In genomic region chr1:115557715-115558114, GRCh38 we compare ENCODE assay signal across 19 cellular contexts.
A peak's percentile ranks its signal among the peaks of the same experiment; 100 is the strongest.
DNase-seq lines count a peak whose midpoint lies in the region; ATAC-seq lines count a peak whose summit lies in the region.
"Had no signal": no experiment of that assay in that cellular context is flagged by ENCODE, and none has a peak within 500 bp of the region (broad histone marks: within the 10 kb centered on the region; RNA-seq: fewer than 3 reads in every experiment).

No MANE protein-coding gene starts in this region.

- H3K9me3 Mint-ChIP-seq in stimulated activated naive B cell treated with anti-CD40 and anti-IgM and Interleukin-4, amounts not matched to agents 10 μg/mL and 1 μg/mL and 100 μg/mL, for 72 hours = peaks cover 0 to under 1% of the 10 kb centered on the region in 2 donors
- no peaks in the 10 kb centered on the region for H3K9me3 Mint-ChIP-seq in activated T-cell treated with anti-CD3 and anti-CD28 coated beads, Interleukin-2, amount 50 U/mL, for 24 hours
- H3K9me3 Mint-ChIP-seq: memory B cell, T-cell had no signal

- H3K36me3 Mint-ChIP-seq in stimulated activated naive B cell treated with anti-CD40 and anti-IgM and Interleukin-4, amounts not matched to agents 10 μg/mL and 1 μg/mL and 100 μg/mL, for 72 hours = no peaks in the 10 kb centered on the region
- no peaks in the 10 kb centered on the region for H3K36me3 Mint-ChIP-seq in activated T-cell treated with anti-CD3 and anti-CD28 coated beads, Interleukin-2, amount 50 U/mL, for 24 hours (ENCODE audit: low read depth)
- H3K36me3 Mint-ChIP-seq: activated naive CD8-positive, alpha-beta T cell; memory B cell; natural killer cell treated with Interleukin-12 subunit alpha and Interleukin-12 subunit beta and Interleukin-15 and Interleukin-18, amount 100 ng/mL, for 72 hours; T-cell had no signal

- H3K4me3 Mint-ChIP-seq in stimulated activated naive B cell treated with anti-CD40 and anti-IgM and Interleukin-4, amounts not matched to agents 10 μg/mL and 1 μg/mL and 100 μg/mL, for 72 hours = no peak overlapping the region
- H3K4me3 Mint-ChIP-seq in activated T-cell treated with anti-CD3 and anti-CD28 coated beads, Interleukin-2, amount 50 U/mL, for 24 hours = no peak overlapping the region
- H3K4me3 Mint-ChIP-seq: activated naive CD8-positive, alpha-beta T cell; memory B cell; natural killer cell treated with Interleukin-12 subunit alpha and Interleukin-12 subunit beta and Interleukin-15 and Interleukin-18, amount 100 ng/mL, for 72 hours; T-cell had no signal

- no peaks in the 10 kb centered on the region for H3K4me1 Mint-ChIP-seq in stimulated activated naive B cell treated with anti-CD40 and anti-IgM and Interleukin-4, amounts not matched to agents 10 μg/mL and 1 μg/mL and 100 μg/mL, for 72 hours
- H3K4me1 Mint-ChIP-seq in activated T-cell treated with anti-CD3 and anti-CD28 coated beads, Interleukin-2, amount 50 U/mL, for 24 hours (ENCODE audit: low read depth) = no peaks in the 10 kb centered on the region
- H3K4me1 Mint-ChIP-seq: T-cell had no signal

- H3K27ac Mint-ChIP-seq in stimulated activated naive B cell treated with anti-CD40 and anti-IgM and Interleukin-4, amounts not matched to agents 10 μg/mL and 1 μg/mL and 100 μg/mL, for 72 hours = no peak overlapping the region
- no peak overlapping the region for H3K27ac Mint-ChIP-seq in activated T-cell treated with anti-CD3 and anti-CD28 coated beads, Interleukin-2, amount 50 U/mL, for 24 hours
- H3K27ac Mint-ChIP-seq: activated naive CD8-positive, alpha-beta T cell; memory B cell; natural killer cell treated with Interleukin-12 subunit alpha and Interleukin-12 subunit beta and Interleukin-15 and Interleukin-18, amount 100 ng/mL, for 72 hours; progenitor cell of endocrine pancreas; T-cell had no signal

- H3K27me3 ChIP-seq in H7 (ENCODE audit: control insufficient read depth, insufficient read depth, low read length) = no peaks in the 10 kb centered on the region
- H3K27me3 ChIP-seq: BE2C had no signal

- DNase-seq in H7 = peak; percentile 25
- peak in 2 of 3 experiments; percentile 47 to 78 for DNase-seq in NCI-H1417 (lab: John Stamatoyannopoulos, UW)
- DNase-seq in RKO (ENCODE audit: low spot score) = peak; percentile 8
- peak; percentile 4 for DNase-seq in kidney glomerular epithelial cell (lab: John Stamatoyannopoulos, UW)
- DNase-seq in SKM-1 treated with dmso at 0.1 percent for 144 hours (lab: John Stamatoyannopoulos, UW; ENCODE audit: unreplicated experiment) = no peak
- DNase-seq in effector CD4-positive, alpha-beta T cell = no peak
- no peak for DNase-seq in stimulated activated naive B cell treated with anti-CD40 and anti-IgM and Interleukin-4, amounts not matched to agents 10 μg/mL and 1 μg/mL and 100 μg/mL, for 72 hours
- DNase-seq in activated T-cell treated with anti-CD3 and anti-CD28 coated beads, Interleukin-2, amount 50 U/mL, for 24 hours = no peak
- DNase-seq: activated CD4-positive, alpha-beta T cell treated with anti-CD3 and anti-CD28 coated beads, Interleukin-2, amount 50 U/mL, for 48 hours; activated T-cell treated with anti-CD3 and anti-CD28 coated beads, Interleukin-2, amount 50 U/mL, for 1 hour; BE2C; NK-92 treated with Interleukin-12 subunit alpha and Interleukin-12 subunit beta, amount 100 ng/mL, for 24 hours; T-cell; tibial artery had no signal

- H3K27me3 Mint-ChIP-seq in stimulated activated naive B cell treated with anti-CD40 and anti-IgM and Interleukin-4, amounts not matched to agents 10 μg/mL and 1 μg/mL and 100 μg/mL, for 72 hours = peaks cover 5 to 6% of the 10 kb centered on the region in 2 donors
- peaks cover 15% of the 10 kb centered on the region for H3K27me3 Mint-ChIP-seq in activated T-cell treated with anti-CD3 and anti-CD28 coated beads, Interleukin-2, amount 50 U/mL, for 24 hours

- no peak overlapping the region for H3K4me3 ChIP-seq in H7 (ENCODE audit: insufficient read depth, low read depth, low read length)
- H3K4me3 ChIP-seq: smooth muscle cell, tibial artery had no signal

- H3K36me3 ChIP-seq in H7 (replicated peaks; ENCODE audit: control insufficient read depth, insufficient read depth, low read length) = no peaks in the 10 kb centered on the region
- H3K36me3 ChIP-seq: BE2C, tibial artery had no signal

- ATAC-seq in stimulated activated naive B cell treated with anti-CD40 and anti-IgM and Interleukin-4, amounts not matched to agents 10 μg/mL and 1 μg/mL and 100 μg/mL, for 72 hours (replicated peaks) = no peak
- ATAC-seq: natural killer cell treated with Interleukin-12 subunit alpha and Interleukin-12 subunit beta and Interleukin-15 and Interleukin-18, amount 100 ng/mL, for 72 hours; T-cell had no signal

Comparison
In these comparisons a context has a peak if more than half of its experiments do, and no peak if none do; other contexts are left out.
1. DNase-seq: peak in H7 (single experiment), NCI-H1417 (2 of 3), RKO (single experiment) and kidney glomerular epithelial cell (single experiment); none in SKM-1 treated with dmso at 0.1 percent for 144 hours (single experiment), effector CD4-positive, alpha-beta T cell (single experiment), stimulated activated naive B cell treated with anti-CD40 and anti-IgM and Interleukin-4, amounts not matched to agents 10 μg/mL and 1 μg/mL and 100 μg/mL, for 72 hours (single experiment) and activated T-cell treated with anti-CD3 and anti-CD28 coated beads, Interleukin-2, amount 50 U/mL, for 24 hours (single experiment).